In the genomic region with DNA sequence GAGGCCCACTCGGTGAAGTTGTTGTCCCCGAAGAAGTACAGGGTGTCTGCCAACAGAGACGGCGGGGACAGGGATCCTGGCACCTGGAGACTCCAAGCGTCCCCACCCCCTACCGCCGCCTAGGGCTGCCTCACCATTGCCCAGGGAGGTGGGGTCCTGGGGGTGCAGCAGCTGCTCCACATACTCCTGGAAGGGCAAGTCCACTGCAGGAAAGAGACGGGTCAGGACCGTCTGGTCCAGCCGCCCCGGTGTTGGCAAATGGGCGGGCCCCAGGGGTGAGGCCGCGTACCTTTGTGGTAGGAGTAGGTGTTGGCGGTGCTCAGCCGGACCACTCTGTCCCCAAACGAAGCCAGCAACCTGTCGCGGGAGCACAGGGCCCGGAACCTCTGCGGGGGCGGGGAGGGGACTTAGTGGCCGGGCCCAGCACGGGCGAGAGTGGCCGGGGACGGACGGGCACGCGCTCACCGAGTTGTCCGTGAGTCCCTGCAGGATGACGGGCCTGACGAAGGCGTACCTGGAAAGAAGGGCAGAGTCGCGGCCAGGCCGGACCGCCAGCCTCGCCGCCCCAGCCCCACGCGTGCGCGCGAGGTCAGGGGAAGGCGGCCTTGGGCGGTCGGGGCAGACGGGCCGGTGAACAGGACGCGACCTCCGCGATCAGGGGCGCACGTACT, we compare ENCODE assay signal across 8 cellular contexts. TPM values are rescaled to one million over a fixed set of nuclear protein-coding genes. Genes with fewer than 3 reads are reported as not detected.
DNase-seq lines count a peak whose midpoint lies in the region; ATAC-seq and TF ChIP-seq lines count a peak whose summit lies in the region.

No MANE protein-coding gene starts in this region.

- peak overlapping the region; percentile 83 for H3K4me3 ChIP-seq in HUES64 (ENCODE audit: low read length)

- H3K36me3 Mint-ChIP-seq in CD14-positive monocyte, result peaks cover 26 to 39% of the 10 kb centered on the region in 2 donors
- H3K36me3 Mint-ChIP-seq in central memory CD8-positive, alpha-beta T cell (ENCODE audit: insufficient read depth), result peaks cover 25% of the 10 kb centered on the region
- peaks cover 0 to 14% (median 3%) of the 10 kb centered on the region in 3 donors for H3K36me3 Mint-ChIP-seq in naive thymus-derived CD8-positive, alpha-beta T cell

- peak overlapping the region; percentile 66 to 78 for H3K4me3 Mint-ChIP-seq in CD14-positive monocyte
- H3K4me3 Mint-ChIP-seq in central memory CD8-positive, alpha-beta T cell, result peak overlapping the region; percentile 73
- peak overlapping the region; percentile 56 to 82 (median 74) for H3K4me3 Mint-ChIP-seq in naive thymus-derived CD8-positive, alpha-beta T cell

- H3K27ac Mint-ChIP-seq in CD14-positive monocyte, result peak overlapping the region in 6 of 7 donors; percentile 35 to 83 (median 56)
- no peak overlapping the region for H3K27ac Mint-ChIP-seq in central memory CD8-positive, alpha-beta T cell (ENCODE audit: low read depth)
- H3K27ac Mint-ChIP-seq in naive thymus-derived CD8-positive, alpha-beta T cell, result peak overlapping the region in 7 of 10 donors; percentile 28 to 87 (median 78)

- intact Hi-C loops in CD14-positive monocyte (cut with micrococcal nuclease), result loop anchor here (5.0 kb wide), 2 partner anchors 46 to 96 kb away; a partner anchor contains a TSS

- peaks cover 10% of the 10 kb centered on the region; the same call in 1 of the 2 replicates for H3K4me1 ChIP-seq in HUES64 (ENCODE audit: insufficient read depth, low read length)

- POLR2A ChIA-PET in naive thymus-derived CD8-positive, alpha-beta T cell (lab: Charles Lee), result interaction anchor here (0.5 to 8.3 kb wide), 9 partner anchors 12 to 1531 kb away, joined by 3 to 95 read pairs (median 4); a partner anchor contains a TSS

- H3K27me3 ChIP-seq in HUES64 (ENCODE audit: insufficient read depth, low read length), result no peaks in the 10 kb centered on the region

- no peaks in the 10 kb centered on the region for H3K9me3 ChIP-seq in HUES64 (ENCODE audit: insufficient read depth, low read depth, low read length)

- H3K9me3 Mint-ChIP-seq in CD14-positive monocyte, result no peaks in the 10 kb centered on the region
- no peaks in the 10 kb centered on the region for H3K9me3 Mint-ChIP-seq in central memory CD8-positive, alpha-beta T cell
- no peaks in the 10 kb centered on the region for H3K9me3 Mint-ChIP-seq in naive thymus-derived CD8-positive, alpha-beta T cell

- H3K9ac ChIP-seq in HUES64 (ENCODE audit: low read depth, low read length), result peak overlapping the region; percentile 85

- no peak for TF ChIP-seq CTCF in CD14-positive monocyte (IDR thresholded peaks at IDR 0.05)

- WGBS in HUES64, result 13% methylated on average over 57 of the region's 57 CpGs

- peaks cover 26% of the 10 kb centered on the region for H3K4me1 Mint-ChIP-seq in CD14-positive monocyte
- H3K4me1 Mint-ChIP-seq in central memory CD8-positive, alpha-beta T cell, result peaks cover 32% of the 10 kb centered on the region
- H3K4me1 Mint-ChIP-seq in naive thymus-derived CD8-positive, alpha-beta T cell, result peaks cover 7 to 44% (median 32%) of the 10 kb centered on the region in 4 donors

- DNase-seq in CD14-positive monocyte (ENCODE audit: low spot score) (no peak), COR-L47 (lab: John Stamatoyannopoulos, UW) (no peak), HuH-7 (ENCODE audit: low spot score) (no peak), T1000 (lab: John Stamatoyannopoulos, UW) (no peak)
- no peak for DNase-seq in central memory CD8-positive, alpha-beta T cell (ENCODE audit: low spot score in 2 of 2)
- DNase-seq in naive thymus-derived CD8-positive, alpha-beta T cell, result no peak

- ATAC-seq in central memory CD8-positive, alpha-beta T cell (replicated peaks; ENCODE audit: extremely low read depth, poor library complexity, severe bottlenecking), result no peak
- no peak for ATAC-seq in naive thymus-derived CD8-positive, alpha-beta T cell
- ATAC-seq in GM21786 (IDR thresholded peaks at IDR 0.05; ENCODE audit: unreplicated experiment), result no peak

- H3K27me3 Mint-ChIP-seq in CD14-positive monocyte (ENCODE audit: low read depth in 3 of 3), result peaks cover 0 to 2% (median 1%) of the 10 kb centered on the region in 3 donors
- no peaks in the 10 kb centered on the region for H3K27me3 Mint-ChIP-seq in central memory CD8-positive, alpha-beta T cell
- H3K27me3 Mint-ChIP-seq in naive thymus-derived CD8-positive, alpha-beta T cell, result no peaks in the 10 kb centered on the region

- H3K27ac ChIP-seq in HUES64 (ENCODE audit: low read depth, low read length), result peak overlapping the region; percentile 63; the same call in 1 of the 2 replicates

- H3K36me3 ChIP-seq in HUES64 (ENCODE audit: insufficient read depth, low read length), result peaks cover 40% of the 10 kb centered on the region

RNA-seq across cellular contexts. Expression of a gene that starts 0.6 kb away (rescaled TPM):
- polyA plus RNA-seq in CD14-positive monocyte, result 10 to 100 TPM; 28.7 to 33.5 TPM
- 43.4 TPM for polyA plus RNA-seq in HUES64 (2013, experiment 1 of 2)
- polyA plus RNA-seq in HUES64 (2013, experiment 2 of 2), result 38.7 TPM
- total RNA-seq in naive thymus-derived CD8-positive, alpha-beta T cell, result 10 to 100 TPM; 40.8 to 41.2 TPM
- polyA plus RNA-seq in naive thymus-derived CD8-positive, alpha-beta T cell, result 10 to 100 TPM; 31.7 to 62.8 (median 46.0) TPM

RNA-seq across cellular contexts. Expression of a gene that starts 3.3 kb away (rescaled TPM):
- 100 to 1,000 TPM in 1 of 2 donors, 10 to 100 TPM in 1; 83.3 to 106 TPM for polyA plus RNA-seq in CD14-positive monocyte
- polyA plus RNA-seq in HUES64 (2013, experiment 1 of 2), result 54.4 TPM
- 55.0 TPM for polyA plus RNA-seq in HUES64 (2013, experiment 2 of 2)
- total RNA-seq in naive thymus-derived CD8-positive, alpha-beta T cell, result 100 to 1,000 TPM in 1 of 2 experiments, 10 to 100 TPM in 1; 86.4 to 103 TPM
- polyA plus RNA-seq in naive thymus-derived CD8-positive, alpha-beta T cell, result 100 to 1,000 TPM; 133 to 142 (median 135) TPM

RNA-seq across cellular contexts. Expression of a gene that starts 6.7 kb away (rescaled TPM):
- 1 to 10 TPM; 5.7 to 7.4 TPM for polyA plus RNA-seq in CD14-positive monocyte
- 10.8 TPM for polyA plus RNA-seq in HUES64 (2013, experiment 1 of 2)
- 9.5 TPM for polyA plus RNA-seq in HUES64 (2013, experiment 2 of 2)
- total RNA-seq in naive thymus-derived CD8-positive, alpha-beta T cell, result 10 to 100 TPM; 16.1 to 18.4 TPM
- 10 to 100 TPM; 12.7 to 18.9 (median 14.7) TPM for polyA plus RNA-seq in naive thymus-derived CD8-positive, alpha-beta T cell

RNA-seq across cellular contexts. Expression of a gene that starts 8.1 kb away (rescaled TPM):
- not detected for polyA plus RNA-seq in CD14-positive monocyte
- polyA plus RNA-seq in HUES64 (2013, experiment 1 of 2), result 0.60 TPM
- polyA plus RNA-seq in HUES64 (2013, experiment 2 of 2), result 1.1 TPM
- 1 to 10 TPM; 1.3 to 1.4 TPM for total RNA-seq in naive thymus-derived CD8-positive, alpha-beta T cell
- polyA plus RNA-seq in naive thymus-derived CD8-positive, alpha-beta T cell, result not detected

RNA-seq across cellular contexts. Expression of a gene that starts 15.6 kb away (rescaled TPM):
- 10 to 100 TPM; 25.4 to 26.3 TPM for polyA plus RNA-seq in CD14-positive monocyte
- polyA plus RNA-seq in HUES64 (2013, experiment 1 of 2), result 96.7 TPM
- polyA plus RNA-seq in HUES64 (2013, experiment 2 of 2), result 84.0 TPM
- total RNA-seq in naive thymus-derived CD8-positive, alpha-beta T cell, result 100 to 1,000 TPM; 220 TPM
- polyA plus RNA-seq in naive thymus-derived CD8-positive, alpha-beta T cell, result 10 to 100 TPM; 25.1 to 44.8 (median 31.8) TPM
